In genomic region chr13:27962128-27962841, GRCh38 we compare ENCODE assay signal across 1 cellular context.
TF ChIP-seq lines count a peak whose summit lies in the region.

No MANE protein-coding gene starts in this region.

TF ChIP-seq in HepG2, 621 proteins besides CTCF, POLR2A, EP300 and RAD21 (continues in another document):
- no peak for TF ChIP-seq NFE2L2 (IDR thresholded peaks at IDR 0.05; ENCODE audit: low read length)
- peak; percentile 26; the same call in 1 of the 2 replicates for TF ChIP-seq ZFY (CRISPR knock-in tag; IDR thresholded peaks at IDR 0.05)
- no peak for TF ChIP-seq ZNF431 (CRISPR knock-in tag; IDR thresholded peaks at IDR 0.05; ENCODE audit: borderline replicate concordance, low read depth)
- TF ChIP-seq ZSCAN30 (CRISPR knock-in tag; IDR thresholded peaks at IDR 0.05): no peak
- TF ChIP-seq, protein P1, sequence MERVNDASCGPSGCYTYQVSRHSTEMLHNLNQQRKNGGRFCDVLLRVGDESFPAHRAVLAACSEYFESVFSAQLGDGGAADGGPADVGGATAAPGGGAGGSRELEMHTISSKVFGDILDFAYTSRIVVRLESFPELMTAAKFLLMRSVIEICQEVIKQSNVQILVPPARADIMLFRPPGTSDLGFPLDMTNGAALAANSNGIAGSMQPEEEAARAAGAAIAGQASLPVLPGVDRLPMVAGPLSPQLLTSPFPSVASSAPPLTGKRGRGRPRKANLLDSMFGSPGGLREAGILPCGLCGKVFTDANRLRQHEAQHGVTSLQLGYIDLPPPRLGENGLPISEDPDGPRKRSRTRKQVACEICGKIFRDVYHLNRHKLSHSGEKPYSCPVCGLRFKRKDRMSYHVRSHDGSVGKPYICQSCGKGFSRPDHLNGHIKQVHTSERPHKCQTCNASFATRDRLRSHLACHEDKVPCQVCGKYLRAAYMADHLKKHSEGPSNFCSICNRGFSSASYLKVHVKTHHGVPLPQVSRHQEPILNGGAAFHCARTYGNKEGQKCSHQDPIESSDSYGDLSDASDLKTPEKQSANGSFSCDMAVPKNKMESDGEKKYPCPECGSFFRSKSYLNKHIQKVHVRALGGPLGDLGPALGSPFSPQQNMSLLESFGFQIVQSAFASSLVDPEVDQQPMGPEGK (CRISPR knock-in tag; IDR thresholded peaks at IDR 0.05): peak; percentile 23; the same call in 1 of the 2 replicates
- TF ChIP-seq ZNF687 (CRISPR knock-in tag; IDR thresholded peaks at IDR 0.05): peak; percentile 68
- TF ChIP-seq RBM22 (optimal IDR thresholded peaks at IDR 0.05; ENCODE audit: low read length): no peak
- no peak for TF ChIP-seq ZNF550 (CRISPR knock-in tag; IDR thresholded peaks at IDR 0.05; ENCODE audit: borderline replicate concordance)
- 0 out of 2 replicates have a peak, but pooled peaks have one; percentile 35 for TF ChIP-seq ZNF138 (CRISPR knock-in tag; IDR thresholded peaks at IDR 0.05; ENCODE audit: low read depth)
- TF ChIP-seq MTA3 (CRISPR knock-in tag; IDR thresholded peaks at IDR 0.05): no peak
- 0 out of 2 replicates have a peak, but pooled peaks have one; percentile 18 for TF ChIP-seq ZNF205 (CRISPR knock-in tag; IDR thresholded peaks at IDR 0.05)
- TF ChIP-seq RARG (CRISPR knock-in tag; IDR thresholded peaks at IDR 0.05; ENCODE audit: low read depth): no peak
- TF ChIP-seq ZBTB2 (CRISPR knock-in tag; IDR thresholded peaks at IDR 0.05; ENCODE audit: low read depth): no peak
- TF ChIP-seq HNF1A (IDR thresholded peaks at IDR 0.05; ENCODE audit: low read depth): no peak
- TF ChIP-seq HNF1A (CRISPR knock-in tag; IDR thresholded peaks at IDR 0.05; ENCODE audit: borderline replicate concordance): no peak
- peak; percentile 83 for TF ChIP-seq YY1 (IDR thresholded peaks at IDR 0.05; ENCODE audit: insufficient read depth, insufficient replicate concordance, low read depth, low read length)
- no peak for TF ChIP-seq RCOR2 (CRISPR knock-in tag; IDR thresholded peaks at IDR 0.05)
- TF ChIP-seq SMARCE1 (IDR thresholded peaks at IDR 0.05; ENCODE audit: borderline replicate concordance): no peak
- TF ChIP-seq ZNF770 (CRISPR knock-in tag; IDR thresholded peaks at IDR 0.05): peak; percentile 78
- TF ChIP-seq ZNF414 (CRISPR knock-in tag; IDR thresholded peaks at IDR 0.05): no peak
- TF ChIP-seq FOXM1 (CRISPR knock-in tag; IDR thresholded peaks at IDR 0.05): no peak
- TF ChIP-seq PHF8 (CRISPR knock-in tag; IDR thresholded peaks at IDR 0.05): peak; percentile 36; the same call in 1 of the 2 replicates
- TF ChIP-seq ZNF788 (CRISPR knock-in tag; IDR thresholded peaks at IDR 0.05; ENCODE audit: borderline replicate concordance): 0 out of 2 replicates have a peak, but pooled peaks have one; percentile 28
- TF ChIP-seq GMEB2 (CRISPR knock-in tag; IDR thresholded peaks at IDR 0.05; ENCODE audit: low read depth): no peak
- TF ChIP-seq, protein P2, sequence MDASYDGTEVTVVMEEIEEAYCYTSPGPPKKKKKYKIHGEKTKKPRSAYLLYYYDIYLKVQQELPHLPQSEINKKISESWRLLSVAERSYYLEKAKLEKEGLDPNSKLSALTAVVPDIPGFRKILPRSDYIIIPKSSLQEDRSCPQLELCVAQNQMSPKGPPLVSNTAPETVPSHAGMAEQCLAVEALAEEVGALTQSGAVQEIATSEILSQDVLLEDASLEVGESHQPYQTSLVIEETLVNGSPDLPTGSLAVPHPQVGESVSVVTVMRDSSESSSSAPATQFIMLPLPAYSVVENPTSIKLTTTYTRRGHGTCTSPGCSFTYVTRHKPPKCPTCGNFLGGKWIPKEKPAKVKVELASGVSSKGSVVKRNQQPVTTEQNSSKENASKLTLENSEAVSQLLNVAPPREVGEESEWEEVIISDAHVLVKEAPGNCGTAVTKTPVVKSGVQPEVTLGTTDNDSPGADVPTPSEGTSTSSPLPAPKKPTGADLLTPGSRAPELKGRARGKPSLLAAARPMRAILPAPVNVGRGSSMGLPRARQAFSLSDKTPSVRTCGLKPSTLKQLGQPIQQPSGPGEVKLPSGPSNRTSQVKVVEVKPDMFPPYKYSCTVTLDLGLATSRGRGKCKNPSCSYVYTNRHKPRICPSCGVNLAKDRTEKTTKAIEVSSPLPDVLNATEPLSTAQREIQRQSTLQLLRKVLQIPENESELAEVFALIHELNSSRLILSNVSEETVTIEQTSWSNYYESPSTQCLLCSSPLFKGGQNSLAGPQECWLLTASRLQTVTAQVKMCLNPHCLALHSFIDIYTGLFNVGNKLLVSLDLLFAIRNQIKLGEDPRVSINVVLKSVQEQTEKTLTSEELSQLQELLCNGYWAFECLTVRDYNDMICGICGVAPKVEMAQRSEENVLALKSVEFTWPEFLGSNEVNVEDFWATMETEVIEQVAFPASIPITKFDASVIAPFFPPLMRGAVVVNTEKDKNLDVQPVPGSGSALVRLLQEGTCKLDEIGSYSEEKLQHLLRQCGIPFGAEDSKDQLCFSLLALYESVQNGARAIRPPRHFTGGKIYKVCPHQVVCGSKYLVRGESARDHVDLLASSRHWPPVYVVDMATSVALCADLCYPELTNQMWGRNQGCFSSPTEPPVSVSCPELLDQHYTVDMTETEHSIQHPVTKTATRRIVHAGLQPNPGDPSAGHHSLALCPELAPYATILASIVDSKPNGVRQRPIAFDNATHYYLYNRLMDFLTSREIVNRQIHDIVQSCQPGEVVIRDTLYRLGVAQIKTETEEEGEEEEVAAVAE (CRISPR knock-in tag; IDR thresholded peaks at IDR 0.05; ENCODE audit: borderline replicate concordance): no peak
- TF ChIP-seq, protein P3, sequence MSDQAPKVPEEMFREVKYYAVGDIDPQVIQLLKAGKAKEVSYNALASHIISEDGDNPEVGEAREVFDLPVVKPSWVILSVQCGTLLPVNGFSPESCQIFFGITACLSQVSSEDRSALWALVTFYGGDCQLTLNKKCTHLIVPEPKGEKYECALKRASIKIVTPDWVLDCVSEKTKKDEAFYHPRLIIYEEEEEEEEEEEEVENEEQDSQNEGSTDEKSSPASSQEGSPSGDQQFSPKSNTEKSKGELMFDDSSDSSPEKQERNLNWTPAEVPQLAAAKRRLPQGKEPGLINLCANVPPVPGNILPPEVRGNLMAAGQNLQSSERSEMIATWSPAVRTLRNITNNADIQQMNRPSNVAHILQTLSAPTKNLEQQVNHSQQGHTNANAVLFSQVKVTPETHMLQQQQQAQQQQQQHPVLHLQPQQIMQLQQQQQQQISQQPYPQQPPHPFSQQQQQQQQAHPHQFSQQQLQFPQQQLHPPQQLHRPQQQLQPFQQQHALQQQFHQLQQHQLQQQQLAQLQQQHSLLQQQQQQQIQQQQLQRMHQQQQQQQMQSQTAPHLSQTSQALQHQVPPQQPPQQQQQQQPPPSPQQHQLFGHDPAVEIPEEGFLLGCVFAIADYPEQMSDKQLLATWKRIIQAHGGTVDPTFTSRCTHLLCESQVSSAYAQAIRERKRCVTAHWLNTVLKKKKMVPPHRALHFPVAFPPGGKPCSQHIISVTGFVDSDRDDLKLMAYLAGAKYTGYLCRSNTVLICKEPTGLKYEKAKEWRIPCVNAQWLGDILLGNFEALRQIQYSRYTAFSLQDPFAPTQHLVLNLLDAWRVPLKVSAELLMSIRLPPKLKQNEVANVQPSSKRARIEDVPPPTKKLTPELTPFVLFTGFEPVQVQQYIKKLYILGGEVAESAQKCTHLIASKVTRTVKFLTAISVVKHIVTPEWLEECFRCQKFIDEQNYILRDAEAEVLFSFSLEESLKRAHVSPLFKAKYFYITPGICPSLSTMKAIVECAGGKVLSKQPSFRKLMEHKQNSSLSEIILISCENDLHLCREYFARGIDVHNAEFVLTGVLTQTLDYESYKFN (CRISPR knock-in tag; conservative IDR thresholded peaks at IDR 0.05): peak; percentile 44
- TF ChIP-seq YEATS4 (CRISPR knock-in tag; IDR thresholded peaks at IDR 0.05; ENCODE audit: borderline replicate concordance): no peak
- peak; percentile 46; the same call in 1 of the 2 replicates for TF ChIP-seq ZNF292 (CRISPR knock-in tag; IDR thresholded peaks at IDR 0.05; ENCODE audit: borderline replicate concordance, low read depth)
- TF ChIP-seq HNRNPUL1 (IDR thresholded peaks at IDR 0.05; ENCODE audit: low read depth, low read length): no peak
